ENCODE assay signal across 10 cellular contexts in genomic region chr13:49560270-49561063, GRCh38. TPM values are rescaled to one million over a fixed set of nuclear protein-coding genes. Genes with fewer than 3 reads are reported as not detected.
DNase-seq lines count a peak whose midpoint lies in the region; ATAC-seq and TF ChIP-seq lines count a peak whose summit lies in the region.
"Had no signal": no experiment of that assay in that cellular context is flagged by ENCODE, and none has a peak within 500 bp of the region (broad histone marks: within the 10 kb centered on the region; RNA-seq: fewer than 3 reads in every experiment).

No MANE protein-coding gene starts in this region.

- TF ChIP-seq CTCF in OCI-LY1 (IDR thresholded peaks at IDR 0.05; ENCODE audit: low read length) (peak; percentile 38; the same call in 1 of the 2 replicates), prostate gland (IDR thresholded peaks at IDR 0.05) (peak in 2 of 4 experiments; percentile 26 to 35), spleen (IDR thresholded peaks at IDR 0.05 in 8 of 11, conservative IDR thresholded peaks at IDR 0.05 in 3 of 11) (no peak)

- H3K4me3 ChIP-seq in OCI-LY1 (ENCODE audit: low read depth, low read length, poor library complexity, severe bottlenecking) (no peak overlapping the region), prostate gland (no peak overlapping the region), spleen (no peak overlapping the region)
- H3K4me3 ChIP-seq: skin epidermis had no signal

- 24% methylated on average over 10 of the region's 10 CpGs for WGBS in prostate gland
- 63 to 75% (median 67%) methylated on average over 10 of the region's 10 CpGs for WGBS in spleen, 5 donors

- no peaks in the 10 kb centered on the region for H3K79me2 ChIP-seq in OCI-LY1 (ENCODE audit: insufficient read depth, low read length)

- no peaks in the 10 kb centered on the region for H3K9me2 ChIP-seq in OCI-LY1 (ENCODE audit: low read depth, low read length)

- TF ChIP-seq POLR2A in prostate gland (IDR thresholded peaks at IDR 0.05), result no peak
- no peak for TF ChIP-seq POLR2A in spleen (IDR thresholded peaks at IDR 0.05)

- peaks cover 69% of the 10 kb centered on the region for H3K36me3 ChIP-seq in OCI-LY1 (ENCODE audit: insufficient read depth, low read length)
- H3K36me3 ChIP-seq in prostate gland, result no peaks in the 10 kb centered on the region
- H3K36me3 ChIP-seq in spleen, result peaks cover 0 to 98% (median 30%) of the 10 kb centered on the region in 6 donors

- peak; percentile 58 for DNase-seq in glomerular visceral epithelial cell (ENCODE audit: extremely low spot score)
- DNase-seq in prostate gland (ENCODE audit: low spot score), result peak; percentile 73
- DNase-seq in superior temporal gyrus (ENCODE audit: extremely low spot score), result no peak
- no peak for DNase-seq in activated CD4-positive, alpha-beta T cell treated with anti-CD3 and anti-CD28 coated beads, Interleukin-2, amount 50 U/mL, for 48 hours
- DNase-seq in spleen, result no peak
- DNase-seq: activated CD4-positive, CD25-positive, alpha-beta regulatory T cell had no signal

- H4K20me1 ChIP-seq in OCI-LY1 (ENCODE audit: insufficient read depth, low read length), result no peaks in the 10 kb centered on the region

- no peak overlapping the region for H2AFZ ChIP-seq in OCI-LY1 (ENCODE audit: low read length)

- H3F3A ChIP-seq in OCI-LY1 (ENCODE audit: insufficient read depth, low read length), result no peaks in the 10 kb centered on the region

- peak; percentile 63 for ATAC-seq in GM19463 (IDR thresholded peaks at IDR 0.05; ENCODE audit: unreplicated experiment)
- no peak for ATAC-seq in HG03196 (IDR thresholded peaks at IDR 0.05; ENCODE audit: unreplicated experiment)

- no peak overlapping the region for H3K4me2 ChIP-seq in OCI-LY1 (ENCODE audit: low read length)

- H3K9me3 ChIP-seq in OCI-LY1 (ENCODE audit: low read length) (no peaks in the 10 kb centered on the region), prostate gland (no peaks in the 10 kb centered on the region), spleen (peaks cover 0 to 4% (median 0%) of the 10 kb centered on the region in 8 donors)

- H3K27ac ChIP-seq in OCI-LY1 (ENCODE audit: low read depth, low read length, poor library complexity, severe bottlenecking) (no peak overlapping the region), prostate gland (peak overlapping the region; percentile 19 to 60), spleen (no peak overlapping the region)

- no peak overlapping the region for H3K9ac ChIP-seq in OCI-LY1 (ENCODE audit: low read length)

- H3K4me1 ChIP-seq in OCI-LY1 (ENCODE audit: insufficient read depth, low read length, severe bottlenecking) (no peaks in the 10 kb centered on the region), prostate gland (replicated peaks) (no peaks in the 10 kb centered on the region), spleen (no peaks in the 10 kb centered on the region)

- intact Hi-C loops in prostate gland (cut with DNase I), result no loop called here
- intact Hi-C loops in spleen (cut with DNase I; ENCODE audit: low total_unique reads), result no loop called here

- H3K27me3 ChIP-seq in OCI-LY1 (ENCODE audit: insufficient read depth, low read length) (no peaks in the 10 kb centered on the region), prostate gland (replicated peaks; ENCODE audit: insufficient read depth) (no peaks in the 10 kb centered on the region), spleen (replicated peaks in 1 of 7) (no peaks in the 10 kb centered on the region)

RNA-seq across cellular contexts. Expression of gene RCBTB1, which starts 24.9 kb away (rescaled TPM):
- total RNA-seq in prostate gland (10 to 100 TPM; 15.7 to 29.4 TPM), spleen (10 to 100 TPM; 19.4 to 30.9 (median 29.3) TPM)
- 10 to 100 TPM in 2 of 3 donors, 1 to 10 TPM in 1; 10.0 to 13.7 (median 10.3) TPM for polyA plus RNA-seq in spleen

Comparison
In these comparisons a context has a peak if more than half of its experiments do, and no peak if none do; other contexts are left out.
1. H3K27ac ChIP-seq: peak in prostate gland (2 of 2); none in OCI-LY1 (single experiment) and spleen (0 of 8).
2. DNase-seq: peak in glomerular visceral epithelial cell (single experiment) and prostate gland (single experiment); none in superior temporal gyrus (single experiment), activated CD4-positive, alpha-beta T cell treated with anti-CD3 and anti-CD28 coated beads, Interleukin-2, amount 50 U/mL, for 48 hours (0 of 2) and spleen (single experiment).